In genomic region chr2:63755980-63756379, GRCh38 we compare ENCODE assay signal across 23 cellular contexts.
A peak's percentile ranks its signal among the peaks of the same experiment; 100 is the strongest.
DNase-seq lines count a peak whose midpoint lies in the region; ATAC-seq and TF ChIP-seq lines count a peak whose summit lies in the region.
"Had no signal": no experiment of that assay in that cellular context is flagged by ENCODE, and none has a peak within 500 bp of the region (broad histone marks: within the 10 kb centered on the region; RNA-seq: fewer than 3 reads in every experiment).

No MANE protein-coding gene starts in this region.

- H3K27ac ChIP-seq in HEK293 (ENCODE audit: extremely low read depth, low read depth, low read length) = no peak overlapping the region
- H3K27ac ChIP-seq: colonic mucosa, gastroesophageal sphincter, suprapubic skin, vagina, WERI-Rb-1 had no signal

- no peak for ATAC-seq in GM19328 (IDR thresholded peaks at IDR 0.05; ENCODE audit: unreplicated experiment)
- ATAC-seq: gastroesophageal sphincter, left ventricle myocardium superior had no signal

- CTCF ChIA-PET in HEK293 (lab: Yijun Ruan, JAX) = no interaction called here

- TF ChIP-seq CTCF in HEK293 (tag by site-specific recombination; IDR thresholded peaks at IDR 0.05) (no peak), fibroblast of villous mesenchyme (IDR thresholded peaks at IDR 0.05; ENCODE audit: insufficient read depth, low read depth, low read length) (no peak)

- H3K4me3 ChIP-seq in HEK293 (ENCODE audit: low read depth, low read length) (no peak overlapping the region), adipocyte (ENCODE audit: low read length) (peak overlapping the region; percentile 10), fibroblast of villous mesenchyme (ENCODE audit: low read depth, low read length) (no peak overlapping the region)
- H3K4me3 ChIP-seq: colonic mucosa, gastroesophageal sphincter, suprapubic skin, vagina had no signal

- in situ Hi-C loops in ACHN (cut with HindIII; ENCODE audit: low pct_ligation_motif_present, low pct_unique_long_range_greater_than_20kb, low sequenced_read_pairs) = no loop called here

- H3K4me1 ChIP-seq in HEK293 (ENCODE audit: control insufficient read depth, insufficient read depth, low read length) (no peaks in the 10 kb centered on the region), adipocyte (ENCODE audit: control insufficient read depth, insufficient read depth, low read length) (peaks cover 15% of the 10 kb centered on the region)
- H3K4me1 ChIP-seq: colonic mucosa, gastroesophageal sphincter, suprapubic skin, vagina had no signal

- POLR2A ChIA-PET in HEK293 (lab: Yijun Ruan, JAX) = no interaction called here

- H3K27me3 ChIP-seq in adipocyte (replicated peaks; ENCODE audit: control insufficient read depth, insufficient read depth, low read length) = no peaks in the 10 kb centered on the region
- H3K27me3 ChIP-seq: colonic mucosa, gastroesophageal sphincter, suprapubic skin, vagina had no signal

- peak; percentile 19 for DNase-seq in ACHN
- DNase-seq in adipocyte (ENCODE audit: low read depth) = peak; percentile 64
- DNase-seq in fibroblast of villous mesenchyme (ENCODE audit: low read depth) = peak; percentile 36
- DNase-seq in SW 1271 (lab: John Stamatoyannopoulos, UW) = no peak
- DNase-seq in hypothalamus (lab: John Stamatoyannopoulos, UW) = no peak
- DNase-seq in COR-L47 (lab: John Stamatoyannopoulos, UW) = no peak
- DNase-seq: activated CD4-positive, alpha-beta T cell treated with anti-CD3 and anti-CD28 coated beads, Interleukin-2, amount 50 U/mL, for 4 hours; activated naive CD4-positive, alpha-beta T cell treated with Interleukin-2 at 50 U/mL for 16 hours; anterior cingulate cortex; CD4-positive, CD25-positive, alpha-beta regulatory T cell; colonic mucosa; left ventricle myocardium superior; NCI-H1417; NCI-H524 treated with DMSO at 0.1 percent for 48 hours; retina; SIG-M5; T-helper 2 cell; WERI-Rb-1 had no signal

- H3K9ac ChIP-seq in adipocyte (ENCODE audit: low read length) = no peak overlapping the region

- H3K9me3 ChIP-seq in HEK293 (ENCODE audit: control insufficient read depth, insufficient read depth, low read depth, low read length) (no peaks in the 10 kb centered on the region), adipocyte (ENCODE audit: control insufficient read depth, low read length) (no peaks in the 10 kb centered on the region)
- H3K9me3 ChIP-seq: colonic mucosa, gastroesophageal sphincter, suprapubic skin, vagina had no signal

- H3K36me3 ChIP-seq in HEK293 (ENCODE audit: control insufficient read depth in 2 of 2, insufficient read depth in 1 of 2, low read length in 2 of 2) (no peaks in the 10 kb centered on the region), adipocyte (ENCODE audit: control insufficient read depth, insufficient read depth, low read length, severe bottlenecking) (no peaks in the 10 kb centered on the region)
- H3K36me3 ChIP-seq: colonic mucosa, gastroesophageal sphincter, suprapubic skin, vagina, WERI-Rb-1 had no signal

TF ChIP-seq in HEK293, 187 proteins besides CTCF, POLR2A, EP300 and RAD21:
- TF ChIP-seq BCL6B (tag by site-specific recombination; IDR thresholded peaks at IDR 0.05) (peak; percentile 58; the same call in 1 of the 2 replicates), ZBTB7A (tag by site-specific recombination; IDR thresholded peaks at IDR 0.05; ENCODE audit: low read depth) (no peak)
TF ChIP-seq in HEK293: peak in this region for 1.

Comparison
In these comparisons a context has a peak if more than half of its experiments do, and no peak if none do; other contexts are left out.
1. DNase-seq: peak in ACHN (single experiment), adipocyte (single experiment) and fibroblast of villous mesenchyme (single experiment); none in SW 1271 (0 of 2), hypothalamus (0 of 51) and COR-L47 (single experiment).